8 cellular contexts compared by ENCODE assay signal in the genomic region with DNA sequence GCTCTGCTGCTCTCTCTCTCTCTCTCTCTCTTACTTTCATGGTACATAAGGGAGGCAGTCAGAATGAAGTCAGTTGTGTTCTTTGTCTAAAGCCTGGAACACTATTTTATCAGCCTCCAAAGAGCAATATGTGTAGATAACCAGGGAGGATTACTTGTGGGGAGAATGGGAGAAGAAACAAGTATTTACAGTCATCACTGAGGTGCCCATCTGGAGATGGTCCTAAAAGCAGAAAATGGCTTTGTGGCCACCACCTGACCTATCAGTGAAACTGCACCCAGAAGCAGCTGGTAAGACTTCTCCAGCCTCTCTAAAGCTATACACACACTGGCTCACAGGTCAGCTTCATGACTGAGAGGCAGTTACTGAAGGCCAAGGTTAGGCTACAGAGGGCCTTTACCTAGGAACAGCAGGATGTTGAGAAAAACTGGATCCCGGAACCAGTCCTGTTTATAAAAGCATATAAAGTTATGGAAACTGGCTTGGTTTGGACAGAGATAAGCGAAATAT.
DNase-seq lines count a peak whose midpoint lies in the region; ATAC-seq and TF ChIP-seq lines count a peak whose summit lies in the region.

No MANE protein-coding gene starts in this region.

- no peak for TF ChIP-seq POLR2A in sigmoid colon (IDR thresholded peaks at IDR 0.05)

- H3K4me1 Mint-ChIP-seq in T-helper 17 cell: peaks cover 14% of the 10 kb centered on the region
- H3K4me1 Mint-ChIP-seq in naive thymus-derived CD8-positive, alpha-beta T cell: peaks cover 22 to 51% (median 31%) of the 10 kb centered on the region in 4 donors

- no peak for TF ChIP-seq EP300 in sigmoid colon (IDR thresholded peaks at IDR 0.05)

- H3K4me3 ChIP-seq in sigmoid colon: no peak overlapping the region

- ATAC-seq in GM21515 (IDR thresholded peaks at IDR 0.05; ENCODE audit: unreplicated experiment) (peak; percentile 85), T-helper 17 cell (no peak)
- ATAC-seq in naive thymus-derived CD8-positive, alpha-beta T cell: no peak

- no peaks in the 10 kb centered on the region for H3K9me3 ChIP-seq in T-helper 17 cell (ENCODE audit: control insufficient read depth, low read length, poor library complexity, severe bottlenecking)
- no peaks in the 10 kb centered on the region for H3K9me3 ChIP-seq in sigmoid colon

- peaks cover 0 to 70% (median 56%) of the 10 kb centered on the region in 4 donors for H3K4me1 ChIP-seq in sigmoid colon

- 83 to 89% methylated on average over 2 of the region's 2 CpGs for WGBS in sigmoid colon, 2 donors

- H3K27me3 Mint-ChIP-seq in T-helper 17 cell: no peaks in the 10 kb centered on the region
- no peaks in the 10 kb centered on the region for H3K27me3 Mint-ChIP-seq in naive thymus-derived CD8-positive, alpha-beta T cell

- no peaks in the 10 kb centered on the region for H3K36me3 ChIP-seq in sigmoid colon

- DNase-seq in GM04504 (ENCODE audit: low read depth): peak; percentile 27
- DNase-seq in HS-5 (ENCODE audit: low read depth): peak; percentile 25
- DNase-seq in T-helper 17 cell: no peak
- DNase-seq in globus pallidus (ENCODE audit: low spot score): peak; percentile 88
- no peak for DNase-seq in sigmoid colon
- DNase-seq in naive thymus-derived CD8-positive, alpha-beta T cell: no peak
- no peak for DNase-seq in activated T-cell treated with anti-CD3 and anti-CD28 coated beads, Interleukin-2, amount 50 U/mL, for 1 hour

- POLR2A ChIA-PET in naive thymus-derived CD8-positive, alpha-beta T cell (lab: Charles Lee): no interaction called here

- H3K27me3 ChIP-seq in sigmoid colon: no peaks in the 10 kb centered on the region

- peak in 1 of 4 experiments; percentile 19 for TF ChIP-seq CTCF in sigmoid colon (IDR thresholded peaks at IDR 0.05)

- peaks cover 6% of the 10 kb centered on the region for H3K36me3 Mint-ChIP-seq in T-helper 17 cell (ENCODE audit: low read depth)
- H3K36me3 Mint-ChIP-seq in naive thymus-derived CD8-positive, alpha-beta T cell: peaks cover 0 to 24% (median 2%) of the 10 kb centered on the region in 3 donors

- peak overlapping the region; percentile 87 for H3K27ac Mint-ChIP-seq in T-helper 17 cell
- H3K27ac Mint-ChIP-seq in naive thymus-derived CD8-positive, alpha-beta T cell: peak overlapping the region in 1 of 10 donors; percentile 14

- H3K4me3 Mint-ChIP-seq in T-helper 17 cell: no peak overlapping the region
- no peak overlapping the region for H3K4me3 Mint-ChIP-seq in naive thymus-derived CD8-positive, alpha-beta T cell

- peak overlapping the region; percentile 72 to 83 (median 76) for H3K27ac ChIP-seq in sigmoid colon

- H3K9me3 Mint-ChIP-seq in naive thymus-derived CD8-positive, alpha-beta T cell: no peaks in the 10 kb centered on the region

- intact Hi-C loops in sigmoid colon (cut with DNase I): loop anchor here (5.0 kb wide), 4 partner anchors 37 to 138 kb away; a partner anchor contains a TSS

Comparison
In these comparisons a context has a peak if more than half of its experiments do, and no peak if none do; other contexts are left out.
1. DNase-seq: peak in GM04504 (single experiment), HS-5 (single experiment) and globus pallidus (single experiment); none in T-helper 17 cell (0 of 3), sigmoid colon (single experiment), naive thymus-derived CD8-positive, alpha-beta T cell (0 of 10) and activated T-cell treated with anti-CD3 and anti-CD28 coated beads, Interleukin-2, amount 50 U/mL, for 1 hour (single experiment).